20 cellular contexts compared by ENCODE assay signal in genomic region chr3:146746190-146746589, GRCh38.
DNase-seq lines count a peak whose midpoint lies in the region; ATAC-seq and TF ChIP-seq lines count a peak whose summit lies in the region.
"Had no signal": no experiment of that assay in that cellular context is flagged by ENCODE, and none has a peak within 500 bp of the region (broad histone marks: within the 10 kb centered on the region; RNA-seq: fewer than 3 reads in every experiment).

No MANE protein-coding gene starts in this region.

- H3K9me3 ChIP-seq in upper lobe of right lung, result no peaks in the 10 kb centered on the region
- H3K9me3 ChIP-seq: transverse colon had no signal

- H3K36me3 ChIP-seq in brain microvascular endothelial cell (replicated peaks), result no peaks in the 10 kb centered on the region
- H3K36me3 ChIP-seq in upper lobe of right lung, result no peaks in the 10 kb centered on the region
- H3K36me3 ChIP-seq: transverse colon had no signal

- TF ChIP-seq CTCF in HFF-Myc (IDR thresholded peaks at IDR 0.05; ENCODE audit: low read depth, low read length, missing control alignments) (no peak), brain microvascular endothelial cell (IDR thresholded peaks at IDR 0.05; ENCODE audit: low read depth, low read length, missing control alignments) (no peak), foreskin fibroblast (IDR thresholded peaks at IDR 0.05; ENCODE audit: low read depth, low read length) (no peak), upper lobe of right lung (IDR thresholded peaks at IDR 0.05) (no peak)

- H3K4me3 ChIP-seq in HFF-Myc (replicated peaks; ENCODE audit: low read depth, low read length) (no peak overlapping the region), brain microvascular endothelial cell (ENCODE audit: low read depth, low read length) (no peak overlapping the region), foreskin fibroblast (ENCODE audit: low read depth in 1 of 2, low read length in 2 of 2) (no peak overlapping the region), upper lobe of right lung (no peak overlapping the region)
- H3K4me3 ChIP-seq: psoas muscle, transverse colon had no signal

- DNase-seq in A172 (ENCODE audit: low spot score) (peak; percentile 49), HFF-Myc (ENCODE audit: extremely low read depth, low read depth) (peak; percentile 46), brain microvascular endothelial cell (peak; percentile 60), foreskin fibroblast (peak; percentile 76 to 82), upper lobe of right lung (no peak), pons (ENCODE audit: low spot score) (no peak), SHP77 treated with DMSO at 0.1 percent for 48 hours (lab: John Stamatoyannopoulos, UW) (no peak)
- DNase-seq: activated CD4-positive, alpha-beta memory T cell treated with anti-CD3 and anti-CD28 coated beads, Interleukin-2, amount 10 ng/mL, durations not matched to agents 7 days and 5 days; activated naive CD8-positive, alpha-beta T cell treated with anti-CD3 and anti-CD28 coated beads, Interleukin-2, amount 10 ng/mL, durations not matched to agents 7 days and 5 days; CD4-positive, alpha-beta memory T cell; DMS79 treated with DMSO at 0.1 percent for 48 hours; glutamatergic neuron; NCI-H187 treated with DMSO at 0.1 percent for 48 hours; NK-92 treated with Interleukin-12 subunit alpha and Interleukin-12 subunit beta, amount 100 ng/mL, for 24 hours; psoas muscle; Right ventricle myocardium superior; stimulated activated naive CD4-positive, alpha-beta T cell treated with Interleukin-2 at 50 U/mL for 16 hours; T-helper 2 cell; transverse colon had no signal

- H3K27me3 ChIP-seq in brain microvascular endothelial cell (replicated peaks), result no peaks in the 10 kb centered on the region
- H3K27me3 ChIP-seq in upper lobe of right lung, result no peaks in the 10 kb centered on the region
- H3K27me3 ChIP-seq: transverse colon had no signal

- ATAC-seq in upper lobe of right lung, result no peak
- no peak for ATAC-seq in HG02885 (IDR thresholded peaks at IDR 0.05; ENCODE audit: poor library complexity, unreplicated experiment)
- ATAC-seq: psoas muscle had no signal

- H3K27ac ChIP-seq in brain microvascular endothelial cell (peak overlapping the region; percentile 36), upper lobe of right lung (no peak overlapping the region)
- H3K27ac ChIP-seq: psoas muscle, transverse colon had no signal

- intact Hi-C loops in upper lobe of right lung (cut with DNase I), result no loop called here

- H3K4me1 ChIP-seq in upper lobe of right lung, result no peaks in the 10 kb centered on the region
- H3K4me1 ChIP-seq: psoas muscle, transverse colon had no signal

- in situ Hi-C loops in brain microvascular endothelial cell (cut with HindIII; ENCODE audit: low pct_ligation_motif_present, low sequenced_read_pairs), result no loop called here

Comparison
In these comparisons a context has a peak if more than half of its experiments do, and no peak if none do; other contexts are left out.
1. DNase-seq: peak in A172 (single experiment), HFF-Myc (single experiment), brain microvascular endothelial cell (single experiment) and foreskin fibroblast (2 of 2); none in upper lobe of right lung (single experiment), pons (single experiment) and SHP77 treated with DMSO at 0.1 percent for 48 hours (single experiment).